ENCODE assay signal across 17 cellular contexts in the genomic region with DNA sequence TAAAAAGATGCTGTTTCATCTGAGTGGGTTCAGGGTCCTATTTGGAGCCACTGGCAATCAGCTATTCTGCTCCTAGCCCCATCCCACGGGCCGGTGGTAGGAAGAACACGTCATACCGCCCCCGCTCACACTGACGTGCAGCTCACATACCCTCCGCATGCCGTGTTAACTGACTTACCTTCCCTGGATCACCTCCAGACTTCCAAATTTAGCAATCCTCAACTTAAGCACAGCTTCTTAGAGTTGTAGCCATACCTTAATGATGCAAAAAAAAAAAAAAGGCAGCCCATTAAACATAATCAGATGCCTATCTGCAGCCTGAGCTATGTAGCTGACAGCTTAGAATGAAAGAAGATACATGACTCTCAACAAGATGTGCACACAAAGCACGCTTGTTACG.
DNase-seq lines count a peak whose midpoint lies in the region; ATAC-seq, FAIRE-seq and TF ChIP-seq lines count a peak whose summit lies in the region.
"Had no signal": no experiment of that assay in that cellular context is flagged by ENCODE, and none has a peak within 500 bp of the region (broad histone marks: within the 10 kb centered on the region; RNA-seq: fewer than 3 reads in every experiment).

No MANE protein-coding gene starts in this region.

- H3K9me3 ChIP-seq in HEK293 (ENCODE audit: control insufficient read depth, insufficient read depth, low read depth, low read length), result no peaks in the 10 kb centered on the region
- H3K9me3 ChIP-seq in K562 (replicated peaks; ENCODE audit: control insufficient read depth, insufficient read depth, low read depth, low read length), result no peaks in the 10 kb centered on the region
- no peaks in the 10 kb centered on the region for H3K9me3 ChIP-seq in Karpas-422 (ENCODE audit: low read length)
- H3K9me3 ChIP-seq: BLaER1, HAP-1 had no signal

- H3K4me2 ChIP-seq in K562 (ENCODE audit: insufficient read depth, low read length), result no peak overlapping the region
- H3K4me2 ChIP-seq in Karpas-422 (ENCODE audit: low read depth, low read length, poor library complexity, severe bottlenecking), result no peak overlapping the region
- H3K4me2 ChIP-seq: BLaER1 had no signal

- no peak overlapping the region for H3K9ac ChIP-seq in K562 (ENCODE audit: insufficient read depth in 1 of 2, low read depth in 2 of 2, low read length in 2 of 2)
- no peak overlapping the region for H3K9ac ChIP-seq in Karpas-422 (ENCODE audit: low read length)
- H3K9ac ChIP-seq: BLaER1 had no signal

- H3K27ac Mint-ChIP-seq in glutamatergic neuron (ENCODE audit: unreplicated experiment), result peak overlapping the region; percentile 49
- H3K27ac Mint-ChIP-seq: CD8-positive, alpha-beta memory T cell had no signal

- no peaks in the 10 kb centered on the region; the same call in 1 of the 2 replicates for H4K20me1 ChIP-seq in K562 (replicated peaks; ENCODE audit: control insufficient read depth, insufficient read depth, low read length)
- H4K20me1 ChIP-seq in Karpas-422 (ENCODE audit: insufficient read depth, low read depth, low read length), result no peaks in the 10 kb centered on the region
- H4K20me1 ChIP-seq: BLaER1 had no signal

- DNase-seq in K562 (ENCODE audit: extremely low read depth in 1 of 4, low spot score in 3 of 4) (no peak), glutamatergic neuron (no peak), renal cortical epithelial cell (ENCODE audit: low read depth) (peak; percentile 13), Karpas-422 (no peak), substantia nigra (lab: John Stamatoyannopoulos, UW) (no peak)
- DNase-seq in activated CD8-positive, alpha-beta memory T cell treated with anti-CD3 and anti-CD28 coated beads for 24 hours, result no peak
- DNase-seq: CD8-positive, alpha-beta memory T cell; DMS 273 treated with DMSO at 0.1 percent for 48 hours; MV-4-11; NCI-H1417 treated with DMSO at 0.1 percent for 48 hours; NCI-H2029; NCI-H226; NCI-H526 treated with DMSO at 0.1 percent for 48 hours; NK-92 treated with Interleukin-12 subunit alpha and Interleukin-12 subunit beta, amount 100 ng/mL, for 24 hours had no signal

- peaks cover under 1% of the 10 kb centered on the region for H3K9me3 Mint-ChIP-seq in glutamatergic neuron (ENCODE audit: unreplicated experiment)

- H3K79me2 ChIP-seq in K562 (ENCODE audit: control insufficient read depth, insufficient read depth, low read length) (no peaks in the 10 kb centered on the region), Karpas-422 (ENCODE audit: low read length) (no peaks in the 10 kb centered on the region)

- no peaks in the 10 kb centered on the region for H3K9me2 ChIP-seq in Karpas-422 (replicated peaks; ENCODE audit: insufficient read depth, low read length)

- 2% methylated on average over 10 of the region's 10 CpGs for WGBS in K562 (ENCODE audit: insufficient coverage, low coverage, missing lambda C conversion rate)

- TF ChIP-seq RAD21 in K562 (CRISPR knock-in tag; conservative IDR thresholded peaks at IDR 0.05 in 1 of 2, IDR thresholded peaks at IDR 0.05 in 1 of 2), result no peak

- in situ Hi-C loops in K562 (cut with MboI), result no loop called here

- H2AFZ ChIP-seq in K562 (ENCODE audit: low read depth, low read length), result no peak overlapping the region
- no peak overlapping the region for H2AFZ ChIP-seq in Karpas-422 (ENCODE audit: low read length)

- TF ChIP-seq POLR2A in K562 (conservative IDR thresholded peaks at IDR 0.05), result no peak

- H3K4me3 Mint-ChIP-seq in glutamatergic neuron (ENCODE audit: unreplicated experiment), result no peak overlapping the region
- H3K4me3 Mint-ChIP-seq: CD8-positive, alpha-beta memory T cell had no signal

- H3K9me1 ChIP-seq in K562 (ENCODE audit: control insufficient read depth, insufficient read depth, low read length), result no peaks in the 10 kb centered on the region

- no peaks in the 10 kb centered on the region for H3K36me3 Mint-ChIP-seq in glutamatergic neuron (ENCODE audit: unreplicated experiment)
- H3K36me3 Mint-ChIP-seq: CD8-positive, alpha-beta memory T cell had no signal

- H3K4me1 Mint-ChIP-seq in glutamatergic neuron (ENCODE audit: low read depth, unreplicated experiment), result peaks cover 11% of the 10 kb centered on the region
- H3K4me1 Mint-ChIP-seq: CD8-positive, alpha-beta memory T cell had no signal

- peaks cover 6 to 43% of the 10 kb centered on the region in 2 experiments; a peak in 3 of 5 replicates for H3K27me3 ChIP-seq in K562 (ENCODE audit: control insufficient read depth in 2 of 2, insufficient read depth in 2 of 2, low read length in 2 of 2)
- H3K27me3 ChIP-seq in Karpas-422 (ENCODE audit: low read length), result no peaks in the 10 kb centered on the region
- H3K27me3 ChIP-seq: BLaER1 had no signal

- H3K36me3 ChIP-seq in HEK293 (ENCODE audit: control insufficient read depth in 2 of 2, insufficient read depth in 1 of 2, low read length in 2 of 2), result no peaks in the 10 kb centered on the region
- H3K36me3 ChIP-seq in K562 (ENCODE audit: control insufficient read depth, insufficient read depth, low read length), result no peaks in the 10 kb centered on the region
- no peaks in the 10 kb centered on the region for H3K36me3 ChIP-seq in Karpas-422 (ENCODE audit: insufficient read depth, low read length)
- H3K36me3 ChIP-seq: BLaER1, HAP-1 had no signal

- intact Hi-C loops in K562 (cut with micrococcal nuclease), result no loop called here

- H3K4me1 ChIP-seq in HEK293 (ENCODE audit: control insufficient read depth, insufficient read depth, low read length), result no peaks in the 10 kb centered on the region
- H3K4me1 ChIP-seq in K562 (replicated peaks in 1 of 2; ENCODE audit: control insufficient read depth in 2 of 2, insufficient read depth in 2 of 2, low read length in 2 of 2), result no peaks in the 10 kb centered on the region
- H3K4me1 ChIP-seq in Karpas-422 (ENCODE audit: low read length), result no peaks in the 10 kb centered on the region
- H3K4me1 ChIP-seq: HAP-1 had no signal

- ATAC-seq in K562, result no peak

- FAIRE-seq in K562 (lab: Jason Lieb, UNC), result no peak

- POLR2A ChIA-PET in HEK293 (lab: Yijun Ruan, JAX) (interaction anchor here (0.7 kb wide), 1 partner anchor 797 kb away, joined by 3 read pairs; no protein-coding TSS in a partner anchor), K562 (lab: Yijun Ruan, JAX) (interaction anchor here (0.5 kb wide), 1 partner anchor 226 kb away, joined by 4 read pairs; no protein-coding TSS in a partner anchor)

- H3K4me3 ChIP-seq in HEK293 (ENCODE audit: low read depth, low read length) (no peak overlapping the region), K562 (no peak overlapping the region), Karpas-422 (ENCODE audit: low read length) (no peak overlapping the region)
- H3K4me3 ChIP-seq: BLaER1, HAP-1 had no signal

- TF ChIP-seq CTCF in HEK293 (tag by site-specific recombination; IDR thresholded peaks at IDR 0.05), result no peak
- no peak for TF ChIP-seq CTCF in K562 (IDR thresholded peaks at IDR 0.05 in 2 of 3, conservative IDR thresholded peaks at IDR 0.05 in 1 of 3; ENCODE audit: insufficient read depth in 2 of 3, low read depth in 1 of 3, low read length in 3 of 3)
- no peak for TF ChIP-seq CTCF in glutamatergic neuron (IDR thresholded peaks at IDR 0.05; ENCODE audit: partially characterized antibody, unreplicated experiment)

- no TSS peak for BruUV-seq in K562 (replicated peaks; lab: Mats Ljungman, UMichigan)

- H3K27me3 Mint-ChIP-seq in glutamatergic neuron (ENCODE audit: unreplicated experiment), result no peaks in the 10 kb centered on the region

- H3K27ac ChIP-seq in HEK293 (ENCODE audit: extremely low read depth, low read depth, low read length) (no peak overlapping the region), K562 (ENCODE audit: extremely low read depth, low read depth, low read length) (no peak overlapping the region), Karpas-422 (ENCODE audit: low read length) (no peak overlapping the region), substantia nigra (ENCODE audit: low read depth, low read length, poor library complexity, severe bottlenecking) (no peak overlapping the region)
- H3K27ac ChIP-seq: BLaER1 had no signal

- CTCF ChIA-PET in HEK293 (lab: Yijun Ruan, JAX) (no interaction called here), K562 (lab: Yijun Ruan, JAX; ENCODE audit: low intra/inter-chr PET ratio) (no interaction called here)

- no peak for TF ChIP-seq EP300 in K562 (IDR thresholded peaks at IDR 0.05; ENCODE audit: low read length)

TF ChIP-seq in HEK293, 187 proteins besides CTCF, POLR2A, EP300 and RAD21:
- TF ChIP-seq ZFHX2 (tag by site-specific recombination; conservative IDR thresholded peaks at IDR 0.05) (peak; percentile 27; the same call in 1 of the 2 replicates), EGR2 (tag by site-specific recombination; IDR thresholded peaks at IDR 0.05; ENCODE audit: low read depth) (peak; percentile 27; the same call in 1 of the 2 replicates)
- TF ChIP-seq, protein P1, sequence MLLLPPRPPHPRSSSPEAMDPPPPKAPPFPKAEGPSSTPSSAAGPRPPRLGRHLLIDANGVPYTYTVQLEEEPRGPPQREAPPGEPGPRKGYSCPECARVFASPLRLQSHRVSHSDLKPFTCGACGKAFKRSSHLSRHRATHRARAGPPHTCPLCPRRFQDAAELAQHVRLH (tag by site-specific recombination; IDR thresholded peaks at IDR 0.05), result no peak

TF ChIP-seq in K562, 482 proteins besides CTCF, POLR2A, EP300 and RAD21:
- TF ChIP-seq EGR1 (conservative IDR thresholded peaks at IDR 0.05), result peak; percentile 66
- no peak for TF ChIP-seq PCBP2 (IDR thresholded peaks at IDR 0.05; ENCODE audit: low read depth, low read length, poor library complexity, severe bottlenecking)
- no peak for TF ChIP-seq ZFP30 (CRISPR knock-in tag; IDR thresholded peaks at IDR 0.05; ENCODE audit: borderline replicate concordance)
- no peak for TF ChIP-seq MEF2D (tag; conservative IDR thresholded peaks at IDR 0.05; ENCODE audit: low read depth)
- TF ChIP-seq CREM (IDR thresholded peaks at IDR 0.05; ENCODE audit: low read depth), result 0 out of 2 replicates have a peak, but pooled peaks have one; percentile 17
